Comparison of ENCODE assay signal across 13 cellular contexts in genomic region chr11:117972044-117972443, GRCh38. TPM values are rescaled to one million over a fixed set of nuclear protein-coding genes. Genes with fewer than 3 reads are reported as not detected.
"Had no signal": no experiment of that assay in that cellular context is flagged by ENCODE, and none has a peak within 500 bp of the region (broad histone marks: within the 10 kb centered on the region; RNA-seq: fewer than 3 reads in every experiment).

No MANE protein-coding gene starts in this region.

- H3K4me3 Mint-ChIP-seq: nephron; stimulated activated naive CD8-positive, alpha-beta T cell treated with anti-CD3 and anti-CD28 coated beads, Interleukin-15, Interleukin-2, amounts not matched to agents 100 ng/mL and 50 ng/mL, for 24 hours had no signal

- H3K9me3 Mint-ChIP-seq: nephron; stimulated activated naive CD8-positive, alpha-beta T cell treated with anti-CD3 and anti-CD28 coated beads, Interleukin-15, Interleukin-2, amounts not matched to agents 100 ng/mL and 50 ng/mL, for 24 hours had no signal

- H3K27me3 Mint-ChIP-seq: activated naive CD8-positive, alpha-beta T cell treated with anti-CD3 and anti-CD28 coated beads, Interleukin-2, amount 10 ng/mL, durations not matched to agents 7 days and 5 days; stimulated activated naive CD8-positive, alpha-beta T cell treated with anti-CD3 and anti-CD28 coated beads, Interleukin-15, Interleukin-2, amounts not matched to agents 100 ng/mL and 50 ng/mL, for 24 hours had no signal

- H3K27ac Mint-ChIP-seq: stimulated activated naive CD8-positive, alpha-beta T cell treated with anti-CD3 and anti-CD28 coated beads, Interleukin-15, Interleukin-2, amounts not matched to agents 100 ng/mL and 50 ng/mL, for 24 hours had no signal

- ATAC-seq: foreskin keratinocyte had no signal

- DNase-seq: activated CD4-positive, alpha-beta T cell treated with anti-CD3 and anti-CD28 coated beads for 1 hour; activated CD8-positive, alpha-beta memory T cell treated with anti-CD3 and anti-CD28 coated beads for 24 hours; activated naive CD4-positive, alpha-beta T cell; activated naive CD8-positive, alpha-beta T cell treated with anti-CD3 and anti-CD28 coated beads, Interleukin-2, amount 10 ng/mL, durations not matched to agents 7 days and 5 days; body of pancreas; dorsolateral prefrontal cortex; foreskin keratinocyte; occipital lobe; transverse colon had no signal

RNA-seq across cellular contexts. Expression of gene TMPRSS13, which starts 42.8 kb away (rescaled TPM):
- total RNA-seq: cardiac septum, fibroblast of lung had no signal
